In genomic region chr9:130461218-130461630, GRCh38 we compare ENCODE assay signal across 9 cellular contexts. TPM values are rescaled to one million over a fixed set of nuclear protein-coding genes. Genes with fewer than 3 reads are reported as not detected.
DNase-seq lines count a peak whose midpoint lies in the region; ATAC-seq and TF ChIP-seq lines count a peak whose summit lies in the region.
"Had no signal": no experiment of that assay in that cellular context is flagged by ENCODE, and none has a peak within 500 bp of the region (broad histone marks: within the 10 kb centered on the region; RNA-seq: fewer than 3 reads in every experiment).

No MANE protein-coding gene starts in this region.

- no peaks in the 10 kb centered on the region for H3K9me3 ChIP-seq in Loucy (ENCODE audit: insufficient read depth, low read depth, low read length)

- no peak overlapping the region for H3K4me3 Mint-ChIP-seq in brain
- H3K4me3 Mint-ChIP-seq: activated naive CD8-positive, alpha-beta T cell had no signal

- no peak overlapping the region for H3K4me3 ChIP-seq in Loucy (ENCODE audit: low read length, poor library complexity, severe bottlenecking)

- TF ChIP-seq CTCF in Loucy (conservative IDR thresholded peaks at IDR 0.05; ENCODE audit: low read length) (peak; percentile 53), VCaP (conservative IDR thresholded peaks at IDR 0.05) (peak; percentile 91), brain (conservative IDR thresholded peaks at IDR 0.05) (peak; percentile 99 to 100)

- no peaks in the 10 kb centered on the region for H3K36me3 ChIP-seq in Loucy (ENCODE audit: insufficient read depth, low read length)

- intact Hi-C loops in left colon (cut with DNase I, micrococcal nuclease), result loop anchor here (5.0 kb wide), 1 partner anchor 221 kb away; no protein-coding TSS in a partner anchor

- H3F3A ChIP-seq in Loucy (ENCODE audit: low read depth), result no peaks in the 10 kb centered on the region

- H3K27me3 Mint-ChIP-seq in brain, result peaks cover 44% of the 10 kb centered on the region

- H3K79me2 ChIP-seq in Loucy (ENCODE audit: insufficient read depth, low read length), result no peaks in the 10 kb centered on the region

- H3K9ac ChIP-seq in Loucy (ENCODE audit: low read depth, low read length, poor library complexity, severe bottlenecking), result no peak overlapping the region

- H3K27me3 ChIP-seq in Loucy (ENCODE audit: insufficient read depth, low read length, poor library complexity, severe bottlenecking), result no peaks in the 10 kb centered on the region

- DNase-seq in EH (ENCODE audit: low read depth) (peak; percentile 54), left colon (peak in 1 of 2 donors; percentile 73)
- DNase-seq in stimulated activated CD4-positive, alpha-beta T cell treated with anti-CD3 and anti-CD28 coated beads, TNF-alpha, amount 100 ng/mL, for 1 hour (ENCODE audit: low read depth in 3 of 3, low spot score in 1 of 3), result peak; percentile 16 to 75 (median 45)

- H2AFZ ChIP-seq in Loucy (ENCODE audit: low read length), result no peak overlapping the region

- H3K36me3 Mint-ChIP-seq in brain, result no peaks in the 10 kb centered on the region
- H3K36me3 Mint-ChIP-seq: activated naive CD8-positive, alpha-beta T cell had no signal

- no peak overlapping the region; the same call in 1 of the 2 replicates for H3K27ac ChIP-seq in VCaP

- no peak overlapping the region for H3K27ac Mint-ChIP-seq in brain
- H3K27ac Mint-ChIP-seq: activated naive CD8-positive, alpha-beta T cell had no signal

- ATAC-seq in left colon (peak; percentile 58), GM18519 (IDR thresholded peaks at IDR 0.05; ENCODE audit: low FRiP score, unreplicated experiment) (no peak), HG02678 (IDR thresholded peaks at IDR 0.05; ENCODE audit: unreplicated experiment) (no peak)

- H3K4me1 ChIP-seq in Loucy (ENCODE audit: insufficient read depth, low read length, poor library complexity, severe bottlenecking), result no peaks in the 10 kb centered on the region

- peaks cover 12% of the 10 kb centered on the region for H3K4me1 Mint-ChIP-seq in brain

- no peaks in the 10 kb centered on the region for H4K20me1 ChIP-seq in Loucy (ENCODE audit: insufficient read depth, low read length, poor library complexity, severe bottlenecking)

- H3K9me3 Mint-ChIP-seq in brain, result peaks cover 0 to 6% (median 2%) of the 10 kb centered on the region in 5 experiments

- no peaks in the 10 kb centered on the region for H3K9me2 ChIP-seq in Loucy (replicated peaks; ENCODE audit: low read depth, low read length)

- H3K4me2 ChIP-seq in Loucy (ENCODE audit: low read depth, low read length, poor library complexity, severe bottlenecking), result no peak overlapping the region

RNA-seq across cellular contexts. Expression of gene ASS1, which starts 16.5 kb away (rescaled TPM):
- polyA plus RNA-seq in brain (ENCODE audit: insufficient read depth, low read depth, low replicate concordance), result 146 TPM
- 100 to 1,000 TPM; 264 to 515 TPM for total RNA-seq in left colon
